7 cellular contexts compared by ENCODE assay signal in the genomic region with DNA sequence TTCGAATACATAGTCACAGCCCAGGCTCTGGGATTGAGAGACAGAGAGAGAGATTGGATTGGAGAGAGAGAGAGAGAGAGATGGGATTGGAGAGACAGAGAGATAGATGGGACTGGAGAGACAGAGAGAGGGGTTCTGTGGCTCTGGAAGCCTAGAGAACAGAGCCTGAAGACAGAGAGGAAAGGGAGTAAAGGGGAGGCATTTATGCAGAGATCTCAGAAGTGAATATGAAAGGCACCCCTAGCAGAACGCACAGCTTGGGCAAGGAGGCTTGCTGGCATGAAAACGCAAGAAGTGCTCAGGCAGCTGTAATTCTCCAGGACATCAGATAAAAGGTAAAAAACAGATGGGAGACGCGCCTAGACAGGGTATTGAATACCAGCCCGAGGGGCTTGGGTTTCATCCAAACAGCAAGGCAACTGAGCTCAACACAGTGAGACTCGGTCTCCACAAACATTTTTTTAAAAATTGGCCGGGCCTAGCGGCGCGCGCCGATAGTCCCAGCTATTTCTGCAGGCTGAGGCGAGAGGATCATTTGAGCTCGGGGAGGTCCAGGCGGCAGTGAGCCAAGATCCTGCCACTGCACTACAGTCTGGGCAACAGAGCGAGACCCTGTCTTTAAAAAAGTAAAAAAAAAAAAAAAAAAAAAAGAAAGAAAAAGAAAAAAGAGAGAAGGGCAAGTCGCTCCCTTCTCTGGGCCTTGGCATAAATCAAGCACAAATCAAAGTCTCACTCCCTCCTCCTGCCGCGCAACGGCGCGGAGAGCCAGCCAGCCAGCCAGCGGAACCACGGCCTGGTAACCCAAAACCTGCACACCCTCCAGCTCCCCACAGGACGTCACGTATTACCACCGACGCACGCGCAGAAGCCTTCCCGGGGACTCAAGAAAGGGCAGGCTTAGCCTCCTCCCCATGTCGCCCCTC. TPM values are rescaled to one million over a fixed set of nuclear protein-coding genes. Genes with fewer than 3 reads are reported as not detected.
A peak's percentile ranks its signal among the peaks of the same experiment; 100 is the strongest.
DNase-seq lines count a peak whose midpoint lies in the region; ATAC-seq, FAIRE-seq and TF ChIP-seq lines count a peak whose summit lies in the region.

No MANE protein-coding gene starts in this region.

- intact Hi-C loops in Panc1 (cut with micrococcal nuclease; ENCODE audit: unreplicated experiment): no loop called here
- intact Hi-C loops in transverse colon (cut with DNase I; ENCODE audit: low total_unique reads): no loop called here

- peak overlapping the region; percentile 6 to 73 for H3K18ac ChIP-seq in mesenchymal stem cell (ENCODE audit: low read depth in 1 of 2, low read length in 2 of 2)

- H4K91ac ChIP-seq in mesenchymal stem cell (ENCODE audit: low read length): no peak overlapping the region

- H3K4me1 ChIP-seq in Panc1 (ENCODE audit: control insufficient read depth, insufficient read depth, low read length) (0 out of 2 replicates have a peak, but pooled peaks cover 5% of the 10 kb centered on the region), mesenchymal stem cell (ENCODE audit: control insufficient read depth, insufficient read depth, low read depth, low read length) (peaks cover 5% of the 10 kb centered on the region), transverse colon (peaks cover 23 to 40% (median 31%) of the 10 kb centered on the region in 4 donors)

- no peaks in the 10 kb centered on the region for H3K9me3 Mint-ChIP-seq in HFFc6

- H3K9ac ChIP-seq in mesenchymal stem cell (ENCODE audit: low read length): peak overlapping the region; percentile 90

- H3K4me3 ChIP-seq in Panc1 (ENCODE audit: low read depth in 2 of 2, low read length in 2 of 2): peak overlapping the region; percentile 49 to 67
- peak overlapping the region; percentile 58 for H3K4me3 ChIP-seq in choroid plexus epithelial cell (ENCODE audit: low read depth, low read length)
- H3K4me3 ChIP-seq in mesenchymal stem cell (ENCODE audit: insufficient read depth in 1 of 2, low read depth in 1 of 2, low read length in 2 of 2): peak overlapping the region in 1 of 2 experiments; percentile 80
- peak overlapping the region; percentile 20 to 68 (median 49) for H3K4me3 ChIP-seq in transverse colon

- H2BK15ac ChIP-seq in mesenchymal stem cell (ENCODE audit: low read depth, poor library complexity, severe bottlenecking): no peak overlapping the region

- BruUV-seq in Panc1 (replicated peaks; lab: Mats Ljungman, UMichigan): TSS peak; percentile 99

- FAIRE-seq in GM12892 (lab: Jason Lieb, UNC): peak; percentile 100

- H2AFZ ChIP-seq in mesenchymal stem cell (ENCODE audit: low read depth, low read length): no peak overlapping the region

- CTCF ChIA-PET in Panc1 (lab: Charles Lee): no interaction called here

- H3K4ac ChIP-seq in mesenchymal stem cell (ENCODE audit: low read depth in 1 of 2, low read length in 2 of 2): peak overlapping the region in 1 of 2 experiments; percentile 36

- TF ChIP-seq EP300 in transverse colon (IDR thresholded peaks at IDR 0.05; ENCODE audit: low read depth): no peak

- 8% methylated on average over 32 of the region's 33 CpGs for WGBS in mesenchymal stem cell
- WGBS in transverse colon (ENCODE audit: low coverage in 1 of 2), 2 donors: 3 to 28% methylated on average over 5 to 26 of the region's 33 CpGs

- H3K27me3 Mint-ChIP-seq in HFFc6 (ENCODE audit: insufficient read depth): peaks cover 5% of the 10 kb centered on the region

- H3K9me3 ChIP-seq in Panc1 (ENCODE audit: control insufficient read depth, insufficient read depth, low read depth, low read length): no peaks in the 10 kb centered on the region
- no peaks in the 10 kb centered on the region for H3K9me3 ChIP-seq in mesenchymal stem cell (ENCODE audit: control insufficient read depth, low read length)
- H3K9me3 ChIP-seq in transverse colon: no peaks in the 10 kb centered on the region

- H3K4me1 Mint-ChIP-seq in HFFc6 (ENCODE audit: low read depth): peaks cover 35% of the 10 kb centered on the region

- H3K36me3 ChIP-seq in Panc1 (ENCODE audit: control insufficient read depth, insufficient read depth, low read length): no peaks in the 10 kb centered on the region; the same call in none of the 2 replicates
- peaks cover 9 to 11% of the 10 kb centered on the region in 2 experiments for H3K36me3 ChIP-seq in mesenchymal stem cell (ENCODE audit: control insufficient read depth in 1 of 2, insufficient read depth in 2 of 2, low read depth in 1 of 2, low read length in 2 of 2)
- no peaks in the 10 kb centered on the region for H3K36me3 ChIP-seq in transverse colon

- H3K27ac Mint-ChIP-seq in HFFc6: peak overlapping the region; percentile 100

- no peak; the same call in 1 of the 2 replicates for TF ChIP-seq POLR2A in GM12892 (IDR thresholded peaks at IDR 0.05; ENCODE audit: low read depth, low read length)
- TF ChIP-seq POLR2A in transverse colon (IDR thresholded peaks at IDR 0.05): no peak

- peak overlapping the region; percentile 53 for H2BK5ac ChIP-seq in mesenchymal stem cell (ENCODE audit: low read depth, low read length, poor library complexity, severe bottlenecking)

- H4K8ac ChIP-seq in mesenchymal stem cell (ENCODE audit: low read length): peak overlapping the region; percentile 79

- no peak overlapping the region for H2BK120ac ChIP-seq in mesenchymal stem cell (ENCODE audit: low read depth, low read length)

- H3K4me2 ChIP-seq in mesenchymal stem cell (ENCODE audit: low read length, poor library complexity, severe bottlenecking): peak overlapping the region; percentile 60

- in situ Hi-C loops in Panc1 (cut with HindIII; ENCODE audit: low pct_unique_long_range_greater_than_20kb, low sequenced_read_pairs): no loop called here
- in situ Hi-C loops in transverse colon (cut with MboI; ENCODE audit: low pct_ligation_motif_present in 1 of 4, low pct_unique_long_range_greater_than_20kb in 1 of 4, low sequenced_read_pairs in 3 of 4): no loop called here

- TF ChIP-seq CTCF in HFFc6 (IDR thresholded peaks at IDR 0.05) (no peak), Panc1 (IDR thresholded peaks at IDR 0.05) (no peak), choroid plexus epithelial cell (conservative IDR thresholded peaks at IDR 0.05; ENCODE audit: low read depth, low read length) (peak; percentile 20), transverse colon (IDR thresholded peaks at IDR 0.05) (peak in 2 of 5 experiments; percentile 37 to 50)

- H3K27ac ChIP-seq in Panc1 (ENCODE audit: low read length) (peak overlapping the region; percentile 92), mesenchymal stem cell (ENCODE audit: low read length, poor library complexity, severe bottlenecking) (peak overlapping the region; percentile 93), transverse colon (peak overlapping the region; percentile 88 to 94 (median 90))

- no peak overlapping the region for H2AK5ac ChIP-seq in mesenchymal stem cell (ENCODE audit: low read length, severe bottlenecking)

- H2BK12ac ChIP-seq in mesenchymal stem cell (ENCODE audit: low read length in 2 of 2): peak overlapping the region in 1 of 2 experiments; percentile 21

- H3K27me3 ChIP-seq in Panc1 (ENCODE audit: control insufficient read depth, insufficient read depth, low read length): no peaks in the 10 kb centered on the region
- no peaks in the 10 kb centered on the region for H3K27me3 ChIP-seq in mesenchymal stem cell (ENCODE audit: control insufficient read depth in 1 of 2, insufficient read depth in 1 of 2, low read length in 2 of 2)
- H3K27me3 ChIP-seq in transverse colon: no peaks in the 10 kb centered on the region

- H3K4me3 Mint-ChIP-seq in HFFc6: peak overlapping the region; percentile 100

- no peak; the same call in 1 of the 2 replicates for ATAC-seq in Panc1

- H3K23ac ChIP-seq in mesenchymal stem cell (ENCODE audit: low read length in 2 of 2): peak overlapping the region in 1 of 2 experiments; percentile 23

- peaks cover 27% of the 10 kb centered on the region for H3K36me3 Mint-ChIP-seq in HFFc6 (ENCODE audit: low read depth)

- DNase-seq in GM12892 (ENCODE audit: insufficient read length): no peak
- no peak for DNase-seq in HFFc6
- DNase-seq in Panc1 (ENCODE audit: low read depth, low spot score): no peak
- DNase-seq in choroid plexus epithelial cell (ENCODE audit: low read depth): no peak
- DNase-seq in mesenchymal stem cell: no peak
- no peak for DNase-seq in transverse colon
- DNase-seq in HuH-7.5 (ENCODE audit: low spot score): no peak

- POLR2A ChIA-PET in Panc1 (lab: Charles Lee): no interaction called here

- H3K14ac ChIP-seq in mesenchymal stem cell (ENCODE audit: low read length in 2 of 2): no peak overlapping the region

- no peaks in the 10 kb centered on the region for H3K79me1 ChIP-seq in mesenchymal stem cell (replicated peaks; ENCODE audit: low read length, poor library complexity, severe bottlenecking)

RNA-seq across cellular contexts. Expression of a gene that starts 0.8 kb away (rescaled TPM):
- polyA plus RNA-seq in GM12892 (2012; ENCODE audit: missing spikeins): 122 TPM
- total RNA-seq in HFFc6 (2021; fragmentation: NEBNext Ultra II Directional; extraction: Animal tissue kit (Norgen Biotek cat#: 25700)): 100 to 1,000 TPM; 326 to 383 (median 349) TPM
- total RNA-seq in Panc1 (2021; ENCODE audit: unreplicated experiment) (146 TPM), transverse colon (100 to 1,000 TPM; 179 to 315 (median 227) TPM)
- polyA plus RNA-seq in Panc1 (2012; ENCODE audit: insufficient read length): 347 TPM
- polyA plus RNA-seq in mesenchymal stem cell (2013, experiment 1 of 2): 105 TPM
- polyA plus RNA-seq in mesenchymal stem cell (2013, experiment 2 of 2): 103 TPM

RNA-seq across cellular contexts. Expression of a gene that starts 17.7 kb away (rescaled TPM):
- polyA plus RNA-seq in GM12892 (2012; ENCODE audit: missing spikeins): 6.3 TPM
- total RNA-seq in HFFc6 (2021; fragmentation: NEBNext Ultra II Directional; extraction: Animal tissue kit (Norgen Biotek cat#: 25700)): 1 to 10 TPM; 4.6 to 7.0 (median 5.9) TPM
- total RNA-seq in Panc1 (2021; ENCODE audit: unreplicated experiment) (6.3 TPM), transverse colon (10 to 100 TPM in 2 of 4 donors, 1 to 10 TPM in 2; 5.6 to 17.8 (median 8.7) TPM)
- 1.7 TPM for polyA plus RNA-seq in Panc1 (2012; ENCODE audit: insufficient read length)
- polyA plus RNA-seq in mesenchymal stem cell (2013, experiment 1 of 2): 9.6 TPM
- polyA plus RNA-seq in mesenchymal stem cell (2013, experiment 2 of 2): 9.7 TPM

RNA-seq across cellular contexts. Expression of a gene that starts 49.3 kb away (rescaled TPM):
- polyA plus RNA-seq in GM12892 (2012; ENCODE audit: missing spikeins): 2.2 TPM
- 10 to 100 TPM in 3 of 6 experiments, 1 to 10 TPM in 3; 8.6 to 11.0 (median 9.9) TPM for total RNA-seq in HFFc6 (2021; fragmentation: NEBNext Ultra II Directional; extraction: Animal tissue kit (Norgen Biotek cat#: 25700))
- total RNA-seq in Panc1 (2021; ENCODE audit: unreplicated experiment) (5.3 TPM), transverse colon (1 to 10 TPM; 2.2 to 8.4 (median 7.2) TPM)
- 2.3 TPM for polyA plus RNA-seq in Panc1 (2012; ENCODE audit: insufficient read length)
- 4.8 TPM for polyA plus RNA-seq in mesenchymal stem cell (2013, experiment 1 of 2)
- 4.6 TPM for polyA plus RNA-seq in mesenchymal stem cell (2013, experiment 2 of 2)
